In the genomic region with DNA sequence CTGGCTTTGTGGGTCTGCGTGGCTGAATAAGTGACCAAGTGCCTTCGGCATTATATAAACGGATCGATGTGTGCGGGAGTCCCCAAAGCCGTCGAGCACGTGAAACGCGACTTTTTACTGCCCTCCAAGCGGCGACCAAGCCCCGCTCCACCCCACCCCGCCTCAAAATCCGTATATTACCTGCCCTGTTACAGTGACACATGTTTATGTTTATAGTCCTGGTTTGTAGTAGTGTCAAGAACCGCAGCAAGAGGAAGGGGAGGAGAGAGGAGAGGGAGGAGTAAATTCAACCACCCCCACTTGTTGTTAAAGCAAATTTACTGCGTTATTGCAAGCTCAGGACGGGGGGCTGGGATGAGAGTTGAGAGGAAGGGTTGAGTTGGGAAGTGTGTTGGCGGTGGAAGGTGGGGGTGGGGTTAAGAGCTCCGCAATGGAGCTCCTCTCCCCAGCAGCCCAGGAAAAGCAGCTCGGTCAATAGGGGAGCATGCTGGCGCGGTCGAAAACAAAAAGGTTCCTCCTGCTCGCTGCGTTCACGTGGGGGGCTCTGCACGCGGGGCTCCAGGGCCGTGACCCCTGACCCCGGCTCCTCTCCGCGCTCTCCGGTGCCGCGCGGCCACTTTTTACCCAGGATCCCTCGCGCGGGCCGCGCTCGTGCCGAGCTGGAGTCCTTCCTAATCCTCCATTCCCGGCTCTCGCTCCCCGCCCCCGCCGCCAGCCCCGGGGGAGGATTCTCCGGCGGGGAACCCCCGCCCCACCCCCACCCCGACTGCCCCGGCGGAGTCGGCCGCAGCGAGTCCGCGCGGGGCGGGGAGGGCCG, we compare ENCODE assay signal across 8 cellular contexts. TPM values are rescaled to one million over a fixed set of nuclear protein-coding genes. Genes with fewer than 3 reads are reported as not detected.
DNase-seq lines count a peak whose midpoint lies in the region; ATAC-seq and TF ChIP-seq lines count a peak whose summit lies in the region.

A gene (minus strand): TSS at position 316 of the 817 bp plus-strand sequence. CDS start 7,860 bp downstream, outside the sequence.

- H3K4me3 Mint-ChIP-seq in CD4-positive, alpha-beta T cell, result peak within 1 kb of the TSS; percentile 98

- H3K27me3 Mint-ChIP-seq in CD4-positive, alpha-beta T cell, result peaks cover 36% of the 10 kb centered on the region

- peak; percentile 79 for ATAC-seq in CD4-positive, alpha-beta T cell (ENCODE audit: poor library complexity)
- peak; percentile 89 for ATAC-seq in mucosa of descending colon
- ATAC-seq in stimulated activated naive CD8-positive, alpha-beta T cell treated with anti-CD3 and anti-CD28 coated beads, Interleukin-15, Interleukin-2, amounts not matched to agents 100 U/mL and 50 U/mL, for 24 hours, result peak; percentile 76

- H3K9me3 Mint-ChIP-seq in CD4-positive, alpha-beta T cell, result no peaks in the 10 kb centered on the region

- peak in 9 of 10 experiments; percentile 33 to 66 (median 44) for DNase-seq in CD4-positive, alpha-beta T cell
- DNase-seq in GM20000 (ENCODE audit: low spot score) (peak; percentile 74), NOMO-1 treated with DMSO at 0.1 percent for 48 hours (lab: John Stamatoyannopoulos, UW; ENCODE audit: unreplicated experiment) (peak; percentile 96), activated T-cell treated with anti-CD3 and anti-CD28 coated beads for 4 hours (peak; percentile 35), epithelial cell of proximal tubule (ENCODE audit: low read depth) (no peak), mucosa of descending colon (peak; percentile 82 to 89 (median 87))
- peak; percentile 71 for DNase-seq in stimulated activated naive CD8-positive, alpha-beta T cell treated with anti-CD3 and anti-CD28 coated beads, Interleukin-15, Interleukin-2, amounts not matched to agents 100 U/mL and 50 U/mL, for 24 hours

- TF ChIP-seq CTCF in CD4-positive, alpha-beta T cell (IDR thresholded peaks at IDR 0.05), result no peak
- no peak for TF ChIP-seq CTCF in GM20000 (IDR thresholded peaks at IDR 0.05; ENCODE audit: extremely low read depth, missing control alignments)
- TF ChIP-seq CTCF in epithelial cell of proximal tubule (conservative IDR thresholded peaks at IDR 0.05; ENCODE audit: low read depth, low read length), result no peak
- no peak for TF ChIP-seq CTCF in mucosa of descending colon (IDR thresholded peaks at IDR 0.05)

- H3K36me3 Mint-ChIP-seq in CD4-positive, alpha-beta T cell (ENCODE audit: low read depth), result peaks cover 10% of the 10 kb centered on the region

- POLR2A ChIA-PET in CD4-positive, alpha-beta T cell (lab: Charles Lee), result interaction anchor here (0.6 to 3.3 kb wide), 15 partner anchors 7 to 1105 kb away, joined by 3 to 40 read pairs (median 4); a partner anchor contains a TSS

- peak within 1 kb of the TSS; percentile 81 for H3K4me3 ChIP-seq in HUES48 (ENCODE audit: low read depth, low read length)
- peak within 1 kb of the TSS; percentile 76 for H3K4me3 ChIP-seq in epithelial cell of proximal tubule (ENCODE audit: low read depth, low read length)
- H3K4me3 ChIP-seq in mucosa of descending colon, result peak within 1 kb of the TSS; percentile 31

- H3K27ac ChIP-seq in CD4-positive, alpha-beta T cell (ENCODE audit: low read depth, low read length), result peak within 1 kb of the TSS; percentile 66
- H3K27ac ChIP-seq in HUES48 (ENCODE audit: low read depth, low read length), result peak within 1 kb of the TSS; percentile 99

- H3K9ac ChIP-seq in HUES48 (ENCODE audit: low read depth, low read length), result peak within 1 kb of the TSS; percentile 89

- intact Hi-C loops in CD4-positive, alpha-beta T cell (cut with DNase I, micrococcal nuclease), result loop anchor here (1.0 to 10.0 kb wide), 6 partner anchors 9 to 1909 kb away; a partner anchor contains a TSS
- intact Hi-C loops in mucosa of descending colon (cut with DNase I, micrococcal nuclease), result no loop called here

- peaks cover 37% of the 10 kb centered on the region for H3K4me1 Mint-ChIP-seq in CD4-positive, alpha-beta T cell (ENCODE audit: low read depth)

- H3K4me1 ChIP-seq in HUES48 (ENCODE audit: control insufficient read depth, insufficient read depth, low read length) (peaks cover 65% of the 10 kb centered on the region), mucosa of descending colon (ENCODE audit: low read depth) (peaks cover 6% of the 10 kb centered on the region)

- H3K27me3 ChIP-seq in CD4-positive, alpha-beta T cell (ENCODE audit: control insufficient read depth, insufficient read depth, low read length), result peaks cover 26% of the 10 kb centered on the region
- peaks cover 7% of the 10 kb centered on the region for H3K27me3 ChIP-seq in HUES48 (ENCODE audit: control insufficient read depth, insufficient read depth, low read length)

- H3K9me3 ChIP-seq in CD4-positive, alpha-beta T cell (ENCODE audit: control insufficient read depth, low read length), result no peaks in the 10 kb centered on the region
- H3K9me3 ChIP-seq in HUES48 (ENCODE audit: control insufficient read depth, insufficient read depth, low read length), result no peaks in the 10 kb centered on the region
- no peaks in the 10 kb centered on the region for H3K9me3 ChIP-seq in mucosa of descending colon

- peak within 1 kb of the TSS; percentile 86 for H3K27ac Mint-ChIP-seq in CD4-positive, alpha-beta T cell

- CTCF ChIA-PET in CD4-positive, alpha-beta T cell (lab: Charles Lee), result interaction anchor here (0.6 to 1.4 kb wide), 3 partner anchors 23 to 221 kb away, joined by 3 to 4 read pairs (median 3); no protein-coding TSS in a partner anchor

- H3K36me3 ChIP-seq in HUES48 (ENCODE audit: control insufficient read depth, insufficient read depth, low read length), result no peaks in the 10 kb centered on the region
- H3K36me3 ChIP-seq in mucosa of descending colon (ENCODE audit: low read depth), result no peaks in the 10 kb centered on the region

RNA-seq across cellular contexts. Expression of the gene that starts here (rescaled TPM):
- under 1 TPM; 0.22 to 0.25 TPM for total RNA-seq in CD4-positive, alpha-beta T cell
- total RNA-seq in epithelial cell of proximal tubule (0.52 and 1.4 TPM in 2 replicates), mucosa of descending colon (1 to 10 TPM in 1 of 3 donors, under 1 TPM in 2; 0.03 to 2.4 (median 0.34) TPM)

Comparison
In these comparisons a context has a peak if more than half of its experiments do, and no peak if none do; other contexts are left out.
1. Peak in DNase-seq, ATAC-seq and H3K27ac ChIP-seq in CD4-positive, alpha-beta T cell; RNA of the gene not detected or under 1 TPM.
2. H3K4me3 ChIP-seq: peak in every context shown above with its lines; median percentile 81 in HUES48; 76 in epithelial cell of proximal tubule; 31 in mucosa of descending colon.
3. intact Hi-C loops: an anchor here in CD4-positive, alpha-beta T cell (1.0 to 10.0 kb wide); none called in mucosa of descending colon.